In the genomic region with DNA sequence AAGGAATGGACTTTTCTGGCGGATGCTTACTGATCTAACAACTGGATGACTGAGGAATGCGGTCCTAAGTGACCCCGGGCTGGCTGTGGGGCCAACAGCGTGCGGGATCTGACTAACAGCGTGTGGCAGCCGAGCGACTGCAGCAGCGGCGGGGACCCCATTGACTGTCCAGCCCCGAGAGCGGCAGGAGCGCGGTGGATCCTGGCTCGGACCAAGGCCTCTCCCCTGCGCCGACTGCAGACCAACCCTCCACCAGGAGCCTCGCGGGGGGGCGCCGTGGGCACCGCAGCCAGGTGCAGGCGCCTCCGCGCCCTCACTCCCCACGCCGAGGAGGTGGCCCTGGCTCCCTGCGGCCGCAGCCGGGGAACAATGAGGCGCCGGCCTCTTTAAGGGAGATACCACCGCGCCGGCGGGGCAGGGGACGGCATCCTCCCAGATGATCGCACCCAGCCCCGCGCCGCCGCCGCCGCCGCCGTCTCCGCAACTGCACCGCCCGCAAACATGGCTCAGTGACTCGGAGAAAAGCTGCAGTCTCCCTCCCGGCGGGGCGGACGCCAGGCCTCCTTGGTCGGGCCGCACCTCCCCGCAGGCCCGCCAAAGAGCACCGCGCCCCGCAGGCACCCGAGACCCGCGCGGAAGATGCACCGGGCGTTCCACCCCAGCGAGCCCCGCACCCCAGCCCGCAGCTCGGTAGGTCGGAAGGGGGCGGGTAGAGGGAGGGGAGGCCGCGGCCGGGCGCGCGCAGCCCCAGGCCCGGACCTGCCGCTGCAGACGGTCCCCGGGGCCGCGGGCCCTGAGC, we compare ENCODE assay signal across 1 cellular context.
TF ChIP-seq lines count a peak whose summit lies in the region.

No MANE protein-coding gene starts in this region.

TF ChIP-seq in K562, 482 proteins besides CTCF, POLR2A, EP300 and RAD21 (continued from another document and continues in another):
- TF ChIP-seq RREB1 (CRISPR knock-in tag; IDR thresholded peaks at IDR 0.05): no peak; the same call in 1 of the 2 replicates
- no peak for TF ChIP-seq ZNF311 (CRISPR knock-in tag; IDR thresholded peaks at IDR 0.05)
- TF ChIP-seq PTTG1 (tag; IDR thresholded peaks at IDR 0.05; ENCODE audit: low read depth): no peak
- TF ChIP-seq GTF2E2 (tag; IDR thresholded peaks at IDR 0.05): peak; percentile 93; the same call in 1 of the 2 replicates
- no peak for TF ChIP-seq ATF1 (CRISPR knock-in tag; IDR thresholded peaks at IDR 0.05)
- TF ChIP-seq ATF1 (tag; IDR thresholded peaks at IDR 0.05): no peak; the same call in 1 of the 2 replicates
- TF ChIP-seq ARHGAP35 (IDR thresholded peaks at IDR 0.05; ENCODE audit: partially characterized antibody): no peak
- no peak; the same call in 1 of the 2 replicates for TF ChIP-seq MED1 (CRISPR knock-in tag; IDR thresholded peaks at IDR 0.05; ENCODE audit: borderline replicate concordance)
- peak; percentile 79 for TF ChIP-seq TAF1 (IDR thresholded peaks at IDR 0.05; ENCODE audit: control insufficient read depth, extremely low read depth, insufficient read depth, low read length, severe bottlenecking)
- no peak for TF ChIP-seq GTF3C2 (IDR thresholded peaks at IDR 0.05; ENCODE audit: borderline replicate concordance, extremely low read depth, insufficient read length)
- TF ChIP-seq ZC3H11A (IDR thresholded peaks at IDR 0.05; ENCODE audit: low read depth, low read length): no peak
- no peak for TF ChIP-seq ZNF12 (CRISPR knock-in tag; IDR thresholded peaks at IDR 0.05)
- TF ChIP-seq BHLHE40 (IDR thresholded peaks at IDR 0.05; ENCODE audit: low read length): peak; percentile 64; the same call in 1 of the 2 replicates
- TF ChIP-seq, protein P1, sequence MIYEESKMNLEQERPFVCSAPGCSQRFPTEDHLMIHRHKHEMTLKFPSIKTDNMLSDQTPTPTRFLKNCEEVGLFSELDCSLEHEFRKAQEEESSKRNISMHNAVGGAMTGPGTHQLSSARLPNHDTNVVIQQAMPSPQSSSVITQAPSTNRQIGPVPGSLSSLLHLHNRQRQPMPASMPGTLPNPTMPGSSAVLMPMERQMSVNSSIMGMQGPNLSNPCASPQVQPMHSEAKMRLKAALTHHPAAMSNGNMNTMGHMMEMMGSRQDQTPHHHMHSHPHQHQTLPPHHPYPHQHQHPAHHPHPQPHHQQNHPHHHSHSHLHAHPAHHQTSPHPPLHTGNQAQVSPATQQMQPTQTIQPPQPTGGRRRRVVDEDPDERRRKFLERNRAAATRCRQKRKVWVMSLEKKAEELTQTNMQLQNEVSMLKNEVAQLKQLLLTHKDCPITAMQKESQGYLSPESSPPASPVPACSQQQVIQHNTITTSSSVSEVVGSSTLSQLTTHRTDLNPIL (CRISPR knock-in tag; IDR thresholded peaks at IDR 0.05): no peak
- TF ChIP-seq SIRT6 (IDR thresholded peaks at IDR 0.05; ENCODE audit: low read depth, low read length): no peak
- no peak for TF ChIP-seq POU5F1 (IDR thresholded peaks at IDR 0.05; ENCODE audit: borderline replicate concordance, low read depth, low read length, partially characterized antibody)
- TF ChIP-seq, protein P2, sequence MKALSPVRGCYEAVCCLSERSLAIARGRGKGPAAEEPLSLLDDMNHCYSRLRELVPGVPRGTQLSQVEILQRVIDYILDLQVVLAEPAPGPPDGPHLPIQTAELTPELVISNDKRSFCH (CRISPR knock-in tag; IDR thresholded peaks at IDR 0.05): no peak
- TF ChIP-seq, protein P2 (tag; IDR thresholded peaks at IDR 0.05): no peak
- TF ChIP-seq ZNF274 (IDR thresholded peaks at IDR 0.05; ENCODE audit: borderline replicate concordance, low read depth, low read length): no peak
- TF ChIP-seq ARID1B (IDR thresholded peaks at IDR 0.05): no peak
- TF ChIP-seq, protein P3, sequence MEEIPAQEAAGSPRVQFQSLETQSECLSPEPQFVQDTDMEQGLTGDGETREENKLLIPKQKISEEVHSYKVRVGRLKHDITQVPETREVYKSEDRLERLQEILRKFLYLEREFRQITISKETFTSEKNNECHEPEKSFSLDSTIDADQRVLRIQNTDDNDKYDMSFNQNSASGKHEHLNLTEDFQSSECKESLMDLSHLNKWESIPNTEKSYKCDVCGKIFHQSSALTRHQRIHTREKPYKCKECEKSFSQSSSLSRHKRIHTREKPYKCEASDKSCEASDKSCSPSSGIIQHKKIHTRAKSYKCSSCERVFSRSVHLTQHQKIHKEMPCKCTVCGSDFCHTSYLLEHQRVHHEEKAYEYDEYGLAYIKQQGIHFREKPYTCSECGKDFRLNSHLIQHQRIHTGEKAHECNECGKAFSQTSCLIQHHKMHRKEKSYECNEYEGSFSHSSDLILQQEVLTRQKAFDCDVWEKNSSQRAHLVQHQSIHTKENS (CRISPR knock-in tag; IDR thresholded peaks at IDR 0.05): no peak
- no peak for TF ChIP-seq ZNF699 (CRISPR knock-in tag; IDR thresholded peaks at IDR 0.05; ENCODE audit: insufficient replicate concordance)
- TF ChIP-seq ETV1 (tag; conservative IDR thresholded peaks at IDR 0.05; ENCODE audit: low read depth): no peak
- TF ChIP-seq ZNF766 (CRISPR knock-in tag; conservative IDR thresholded peaks at IDR 0.05): no peak
- TF ChIP-seq RBM17 (IDR thresholded peaks at IDR 0.05; ENCODE audit: borderline replicate concordance, low read depth, low read length): no peak
- TF ChIP-seq, protein P4, sequence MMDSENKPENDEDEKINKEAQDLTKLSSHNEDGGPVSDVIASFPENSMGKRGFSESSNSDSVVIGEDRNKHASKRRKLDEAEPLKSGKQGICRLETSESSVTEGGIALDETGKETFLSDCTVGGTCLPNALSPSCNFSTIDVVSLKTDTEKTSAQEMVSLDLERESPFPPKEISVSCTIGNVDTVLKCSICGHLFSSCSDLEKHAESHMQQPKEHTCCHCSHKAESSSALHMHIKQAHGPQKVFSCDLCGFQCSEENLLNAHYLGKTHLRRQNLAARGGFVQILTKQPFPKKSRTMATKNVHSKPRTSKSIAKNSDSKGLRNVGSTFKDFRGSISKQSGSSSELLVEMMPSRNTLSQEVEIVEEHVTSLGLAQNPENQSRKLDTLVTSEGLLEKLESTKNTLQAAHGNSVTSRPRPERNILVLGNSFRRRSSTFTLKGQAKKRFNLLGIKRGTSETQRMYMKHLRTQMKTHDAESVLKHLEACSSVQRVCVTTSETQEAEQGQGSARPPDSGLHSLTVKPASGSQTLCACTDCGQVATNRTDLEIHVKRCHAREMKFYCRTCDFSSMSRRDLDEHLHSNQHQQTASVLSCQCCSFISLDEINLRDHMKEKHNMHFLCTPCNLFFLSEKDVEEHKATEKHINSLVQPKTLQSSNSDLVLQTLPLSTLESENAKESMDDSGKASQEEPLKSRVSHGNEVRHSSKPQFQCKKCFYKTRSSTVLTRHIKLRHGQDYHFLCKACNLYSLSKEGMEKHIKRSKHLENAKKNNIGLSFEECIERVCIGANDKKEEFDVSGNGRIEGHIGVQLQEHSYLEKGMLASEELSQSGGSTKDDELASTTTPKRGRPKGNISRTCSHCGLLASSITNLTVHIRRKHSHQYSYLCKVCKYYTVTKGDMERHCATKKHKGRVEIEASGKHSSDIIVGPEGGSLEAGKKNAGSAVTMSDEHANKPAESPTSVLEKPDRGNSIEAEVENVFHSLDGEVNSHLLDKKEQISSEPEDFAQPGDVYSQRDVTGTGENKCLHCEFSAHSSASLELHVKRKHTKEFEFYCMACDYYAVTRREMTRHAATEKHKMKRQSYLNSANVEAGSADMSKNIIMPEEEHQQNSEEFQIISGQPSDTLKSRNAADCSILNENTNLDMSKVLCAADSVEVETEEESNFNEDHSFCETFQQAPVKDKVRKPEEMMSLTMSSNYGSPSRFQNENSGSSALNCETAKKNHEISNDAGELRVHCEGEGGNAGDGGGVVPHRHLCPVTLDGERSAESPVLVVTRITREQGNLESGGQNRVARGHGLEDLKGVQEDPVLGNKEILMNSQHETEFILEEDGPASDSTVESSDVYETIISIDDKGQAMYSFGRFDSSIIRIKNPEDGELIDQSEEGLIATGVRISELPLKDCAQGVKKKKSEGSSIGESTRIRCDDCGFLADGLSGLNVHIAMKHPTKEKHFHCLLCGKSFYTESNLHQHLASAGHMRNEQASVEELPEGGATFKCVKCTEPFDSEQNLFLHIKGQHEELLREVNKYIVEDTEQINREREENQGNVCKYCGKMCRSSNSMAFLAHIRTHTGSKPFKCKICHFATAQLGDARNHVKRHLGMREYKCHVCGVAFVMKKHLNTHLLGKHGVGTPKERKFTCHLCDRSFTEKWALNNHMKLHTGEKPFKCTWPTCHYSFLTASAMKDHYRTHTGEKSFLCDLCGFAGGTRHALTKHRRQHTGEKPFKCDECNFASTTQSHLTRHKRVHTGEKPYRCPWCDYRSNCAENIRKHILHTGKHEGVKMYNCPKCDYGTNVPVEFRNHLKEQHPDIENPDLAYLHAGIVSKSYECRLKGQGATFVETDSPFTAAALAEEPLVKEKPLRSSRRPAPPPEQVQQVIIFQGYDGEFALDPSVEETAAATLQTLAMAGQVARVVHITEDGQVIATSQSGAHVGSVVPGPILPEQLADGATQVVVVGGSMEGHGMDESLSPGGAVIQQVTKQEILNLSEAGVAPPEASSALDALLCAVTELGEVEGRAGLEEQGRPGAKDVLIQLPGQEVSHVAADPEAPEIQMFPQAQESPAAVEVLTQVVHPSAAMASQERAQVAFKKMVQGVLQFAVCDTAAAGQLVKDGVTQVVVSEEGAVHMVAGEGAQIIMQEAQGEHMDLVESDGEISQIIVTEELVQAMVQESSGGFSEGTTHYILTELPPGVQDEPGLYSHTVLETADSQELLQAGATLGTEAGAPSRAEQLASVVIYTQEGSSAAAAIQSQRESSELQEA (IDR thresholded peaks at IDR 0.05; ENCODE audit: low read depth): peak; percentile 62
